In the genomic region with DNA sequence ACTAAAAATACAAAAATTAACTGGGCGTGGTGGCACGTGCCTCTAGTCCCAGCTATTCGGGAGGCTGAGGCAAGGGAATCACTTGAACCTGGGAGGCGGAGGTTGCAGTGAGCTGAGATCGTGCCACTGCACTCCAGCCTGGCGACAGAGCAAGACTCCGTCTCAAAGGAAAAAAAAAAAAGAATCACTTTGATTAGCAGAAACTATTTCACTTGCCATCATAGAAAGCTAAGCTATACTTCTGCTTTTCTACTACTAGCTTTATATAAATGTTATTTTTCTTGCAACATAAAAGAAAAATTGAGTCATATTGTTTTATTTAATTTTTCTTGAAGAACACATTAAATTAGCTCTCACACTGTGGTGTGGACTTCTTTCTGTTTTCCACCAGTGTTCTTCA, we compare ENCODE assay signal across 8 cellular contexts. TPM values are rescaled to one million over a fixed set of nuclear protein-coding genes. Genes with fewer than 3 reads are reported as not detected.
A peak's percentile ranks its signal among the peaks of the same experiment; 100 is the strongest.
DNase-seq lines count a peak whose midpoint lies in the region; ATAC-seq and TF ChIP-seq lines count a peak whose summit lies in the region.
"Not testable (repeated sequence)": the region's sequence is repeated elsewhere in the genome, so short reads cannot be mapped to it uniquely, and the experiment has no call there.

No MANE protein-coding gene starts in this region.

- H3K27me3 Mint-ChIP-seq in T-helper 1 cell treated with Interleukin-12 subunit alpha and Interleukin-12 subunit beta and Interleukin-4 antibody, amounts not matched to agents 30 μg/mL and 1 μg/mL, for 36 hours (ENCODE audit: low read depth); activated T-cell treated with anti-CD3 and anti-CD28 coated beads, Interleukin-2, amount 50 U/mL, for 4 hours (ENCODE audit: low read depth); activated naive CD8-positive, alpha-beta T cell treated with anti-CD3 and anti-CD28 coated beads, Interleukin-2, amount 10 ng/mL, durations not matched to agents 7 days and 5 days; natural killer cell (ENCODE audit: low read depth in 2 of 2): not testable (repeated sequence)

- H3K27me3 ChIP-seq in BLaER1 treated with 17β-estradiol and CSF1 and Interleukin-3, amounts not matched to agents 10 nM and 100 nM; IMR-90 (ENCODE audit: control insufficient read depth, insufficient read depth, low read length); gastroesophageal sphincter; stomach: not testable (repeated sequence)

- H3K9me1 ChIP-seq in IMR-90 (ENCODE audit: insufficient read depth, low read length): peaks cover 14% of the 10 kb centered on the region

- peak overlapping the region; percentile 66 for H3K27ac Mint-ChIP-seq in T-helper 1 cell treated with Interleukin-12 subunit alpha and Interleukin-12 subunit beta and Interleukin-4 antibody, amounts not matched to agents 30 μg/mL and 1 μg/mL, for 36 hours
- peak overlapping the region; percentile 86 for H3K27ac Mint-ChIP-seq in activated naive CD8-positive, alpha-beta T cell treated with anti-CD3 and anti-CD28 coated beads, Interleukin-2, amount 10 ng/mL, durations not matched to agents 7 days and 5 days
- H3K27ac Mint-ChIP-seq in natural killer cell: peak overlapping the region; percentile 84 to 91

- POLR2A ChIA-PET in IMR-90 (lab: Charles Lee; ENCODE audit: unreplicated experiment): not testable (repeated sequence)
- POLR2A ChIA-PET in activated naive CD8-positive, alpha-beta T cell treated with anti-CD3 and anti-CD28 coated beads, Interleukin-2, amount 10 ng/mL, durations not matched to agents 7 days and 5 days (lab: Charles Lee): interaction anchor here (0.8 to 3.8 kb wide), 4 partner anchors 12 to 42 kb away, joined by 3 to 13 read pairs (median 4); partner anchors contain the start of gene TGFBR2

- not testable (repeated sequence) for H4K5ac ChIP-seq in IMR-90 (ENCODE audit: low read depth, low read length)

- dilution Hi-C loops in IMR-90 (cut with HindIII; ENCODE audit: low sequenced_read_pairs, unreplicated experiment): not testable (repeated sequence)

- not testable (repeated sequence) for H2AK9ac ChIP-seq in IMR-90 (replicated peaks; ENCODE audit: low read depth, low read length, poor library complexity)

- not testable (repeated sequence) for DNase-seq in IMR-90; activated T-cell treated with anti-CD3 and anti-CD28 coated beads, Interleukin-2, amount 50 U/mL, for 4 hours; activated naive CD8-positive, alpha-beta T cell treated with anti-CD3 and anti-CD28 coated beads, Interleukin-2, amount 10 ng/mL, durations not matched to agents 7 days and 5 days; natural killer cell; stomach

- CTCF ChIA-PET in IMR-90 (lab: Yijun Ruan, JAX): interaction anchor here (0.6 to 1.0 kb wide), 3 partner anchors 15 to 882 kb away, joined by 3 to 9 read pairs (median 4); no protein-coding TSS in a partner anchor

- not testable (repeated sequence) for H3K23ac ChIP-seq in IMR-90 (ENCODE audit: low read depth, low read length)

- H4K20me1 ChIP-seq in BLaER1 treated with 17β-estradiol and CSF1 and Interleukin-3, amounts not matched to agents 10 nM and 100 nM: peaks cover 18 to 98% (median 83%) of the 10 kb centered on the region in 11 experiments; a peak in 20 of 22 replicates
- H4K20me1 ChIP-seq in IMR-90 (ENCODE audit: insufficient read depth, low read length): peaks cover 20% of the 10 kb centered on the region; the same call in 1 of the 2 replicates

- not testable (repeated sequence) for H2BK5ac ChIP-seq in IMR-90 (ENCODE audit: low read depth, low read length, poor library complexity, severe bottlenecking)

- peak overlapping the region; percentile 33 for H3K4me3 Mint-ChIP-seq in T-helper 1 cell treated with Interleukin-12 subunit alpha and Interleukin-12 subunit beta and Interleukin-4 antibody, amounts not matched to agents 30 μg/mL and 1 μg/mL, for 36 hours
- peak overlapping the region; percentile 29 for H3K4me3 Mint-ChIP-seq in activated T-cell treated with anti-CD3 and anti-CD28 coated beads, Interleukin-2, amount 50 U/mL, for 4 hours
- peak overlapping the region; percentile 65 for H3K4me3 Mint-ChIP-seq in activated naive CD8-positive, alpha-beta T cell treated with anti-CD3 and anti-CD28 coated beads, Interleukin-2, amount 10 ng/mL, durations not matched to agents 7 days and 5 days
- H3K4me3 Mint-ChIP-seq in natural killer cell: not testable (repeated sequence)

- TF ChIP-seq RAD21 in IMR-90 (IDR thresholded peaks at IDR 0.05; ENCODE audit: low read length): not testable (repeated sequence)

- not testable (repeated sequence) for H3K4ac ChIP-seq in IMR-90 (ENCODE audit: low read depth, low read length)

- H4K91ac ChIP-seq in IMR-90 (ENCODE audit: insufficient read depth, low read depth, low read length): not testable (repeated sequence)

- peaks cover 53% of the 10 kb centered on the region for H3K36me3 Mint-ChIP-seq in T-helper 1 cell treated with Interleukin-12 subunit alpha and Interleukin-12 subunit beta and Interleukin-4 antibody, amounts not matched to agents 30 μg/mL and 1 μg/mL, for 36 hours (ENCODE audit: low read depth)
- peaks cover 54% of the 10 kb centered on the region for H3K36me3 Mint-ChIP-seq in activated T-cell treated with anti-CD3 and anti-CD28 coated beads, Interleukin-2, amount 50 U/mL, for 4 hours (ENCODE audit: insufficient read depth)
- H3K36me3 Mint-ChIP-seq in activated naive CD8-positive, alpha-beta T cell treated with anti-CD3 and anti-CD28 coated beads, Interleukin-2, amount 10 ng/mL, durations not matched to agents 7 days and 5 days: peaks cover 45% of the 10 kb centered on the region
- not testable (repeated sequence) for H3K36me3 Mint-ChIP-seq in natural killer cell

- not testable (repeated sequence) for TF ChIP-seq EP300 in gastroesophageal sphincter (IDR thresholded peaks at IDR 0.05); stomach (IDR thresholded peaks at IDR 0.05)

- not testable (repeated sequence) for H2BK15ac ChIP-seq in IMR-90 (ENCODE audit: low read depth, low read length)

- not testable (repeated sequence) for H2BK120ac ChIP-seq in IMR-90 (ENCODE audit: low read depth, low read length)

- peaks cover 27 to 96% (median 69%) of the 10 kb centered on the region in 11 experiments for H3K36me3 ChIP-seq in BLaER1 treated with 17β-estradiol and CSF1 and Interleukin-3, amounts not matched to agents 10 nM and 100 nM
- H3K36me3 ChIP-seq in IMR-90 (ENCODE audit: control insufficient read depth, insufficient read depth, low read length): not testable (repeated sequence)
- H3K36me3 ChIP-seq in gastroesophageal sphincter (peaks cover 0 to 23% of the 10 kb centered on the region in 2 donors), stomach (peaks cover 7 to 26% (median 16%) of the 10 kb centered on the region in 4 donors)

- H2AFZ ChIP-seq in IMR-90 (replicated peaks; ENCODE audit: low read length, poor library complexity): not testable (repeated sequence)

- in situ Hi-C loops in IMR-90 (cut with MboI; ENCODE audit: low sequenced_read_pairs): not testable (repeated sequence)

- not testable (repeated sequence) for ATAC-seq in IMR-90 (ENCODE audit: low read depth); activated T-cell treated with anti-CD3 and anti-CD28 coated beads, Interleukin-2, amount 50 U/mL, for 4 hours; activated naive CD8-positive, alpha-beta T cell treated with anti-CD3 and anti-CD28 coated beads, Interleukin-2, amount 10 ng/mL, durations not matched to agents 7 days and 5 days (ENCODE audit: low read depth); gastroesophageal sphincter; natural killer cell

- H4K8ac ChIP-seq in IMR-90 (ENCODE audit: low read depth in 2 of 2, low read length in 2 of 2): not testable (repeated sequence)

- H3K4me3 ChIP-seq in BLaER1 treated with 17β-estradiol and CSF1 and Interleukin-3, amounts not matched to agents 10 nM and 100 nM; IMR-90 (ENCODE audit: insufficient read depth, low read depth, low read length); gastroesophageal sphincter; stomach: not testable (repeated sequence)

- WGBS in IMR-90 (ENCODE audit: extremely low coverage in 2 of 2, insufficient read length in 1 of 2), 2 experiments: no CpG with 5 or more reads among the region's 7 CpGs
- 73 to 83% methylated on average over 7 of the region's 7 CpGs for WGBS in gastroesophageal sphincter (ENCODE audit: low coverage in 1 of 2), 2 donors
- 81 to 93% (median 86%) methylated on average over 7 of the region's 7 CpGs for WGBS in stomach, 5 donors

- H2AK5ac ChIP-seq in IMR-90 (ENCODE audit: low read depth, low read length): not testable (repeated sequence)

- H3K18ac ChIP-seq in IMR-90 (ENCODE audit: low read depth, low read length): not testable (repeated sequence)

- not testable (repeated sequence) for H3K9me3 Mint-ChIP-seq in T-helper 1 cell treated with Interleukin-12 subunit alpha and Interleukin-12 subunit beta and Interleukin-4 antibody, amounts not matched to agents 30 μg/mL and 1 μg/mL, for 36 hours; activated T-cell treated with anti-CD3 and anti-CD28 coated beads, Interleukin-2, amount 50 U/mL, for 4 hours; activated naive CD8-positive, alpha-beta T cell treated with anti-CD3 and anti-CD28 coated beads, Interleukin-2, amount 10 ng/mL, durations not matched to agents 7 days and 5 days; natural killer cell

- H3K4me1 Mint-ChIP-seq in T-helper 1 cell treated with Interleukin-12 subunit alpha and Interleukin-12 subunit beta and Interleukin-4 antibody, amounts not matched to agents 30 μg/mL and 1 μg/mL, for 36 hours (ENCODE audit: low read depth): peaks cover 69% of the 10 kb centered on the region
- H3K4me1 Mint-ChIP-seq in activated T-cell treated with anti-CD3 and anti-CD28 coated beads, Interleukin-2, amount 50 U/mL, for 4 hours (ENCODE audit: low read depth): peaks cover 92% of the 10 kb centered on the region
- H3K4me1 Mint-ChIP-seq in activated naive CD8-positive, alpha-beta T cell treated with anti-CD3 and anti-CD28 coated beads, Interleukin-2, amount 10 ng/mL, durations not matched to agents 7 days and 5 days: peaks cover 85% of the 10 kb centered on the region
- peaks cover 74 to 75% of the 10 kb centered on the region in 2 donors for H3K4me1 Mint-ChIP-seq in natural killer cell

- H3K79me1 ChIP-seq in IMR-90 (ENCODE audit: low read depth in 1 of 2, low read length in 2 of 2): peaks cover 38 to 78% of the 10 kb centered on the region in 2 experiments

- H3K9me3 ChIP-seq in BLaER1 treated with 17β-estradiol and CSF1 and Interleukin-3, amounts not matched to agents 10 nM and 100 nM (replicated peaks in 1 of 11); IMR-90 (ENCODE audit: control insufficient read depth, insufficient read depth, low read length); gastroesophageal sphincter; stomach: not testable (repeated sequence)

- H3K4me1 ChIP-seq in BLaER1 treated with 17β-estradiol and CSF1 and Interleukin-3, amounts not matched to agents 10 nM and 100 nM: peaks cover 91 to 100% (median 99%) of the 10 kb centered on the region in 10 experiments
- H3K4me1 ChIP-seq in IMR-90 (ENCODE audit: control insufficient read depth, insufficient read depth, low read length): peaks cover 13% of the 10 kb centered on the region
- H3K4me1 ChIP-seq in gastroesophageal sphincter: peaks cover 34 to 100% (median 62%) of the 10 kb centered on the region in 3 donors
- peaks cover 55 to 99% (median 85%) of the 10 kb centered on the region in 4 donors for H3K4me1 ChIP-seq in stomach

- H2BK20ac ChIP-seq in IMR-90 (ENCODE audit: low read depth, low read length): peak overlapping the region; percentile 11; the same call in 1 of the 2 replicates

- not testable (repeated sequence) for H3K9ac ChIP-seq in BLaER1 treated with 17β-estradiol and CSF1 and Interleukin-3, amounts not matched to agents 10 nM and 100 nM; IMR-90 (ENCODE audit: low read depth, low read length)

- H3K14ac ChIP-seq in IMR-90 (replicated peaks; ENCODE audit: low read depth, low read length): not testable (repeated sequence)

- TF ChIP-seq CTCF in IMR-90 (conservative IDR thresholded peaks at IDR 0.05; ENCODE audit: low read depth, low read length); gastroesophageal sphincter (IDR thresholded peaks at IDR 0.05); natural killer cell (IDR thresholded peaks at IDR 0.05); stomach (IDR thresholded peaks at IDR 0.05): not testable (repeated sequence)

- intact Hi-C loops in IMR-90 (cut with micrococcal nuclease); natural killer cell (cut with micrococcal nuclease); stomach (cut with DNase I; ENCODE audit: low total_unique reads): not testable (repeated sequence)

- H3K4me2 ChIP-seq in BLaER1 treated with 17β-estradiol and CSF1 and Interleukin-3, amounts not matched to agents 10 nM and 100 nM: peak overlapping the region in 10 of 11 experiments; percentile 57 to 76 (median 72); a peak in 13 of 22 replicates
- not testable (repeated sequence) for H3K4me2 ChIP-seq in IMR-90 (ENCODE audit: low read depth, low read length)

- H3K56ac ChIP-seq in IMR-90 (ENCODE audit: extremely low read depth, insufficient read depth, low read length): not testable (repeated sequence)

- H3K27ac ChIP-seq in BLaER1 treated with 17β-estradiol and CSF1 and Interleukin-3, amounts not matched to agents 10 nM and 100 nM: peak overlapping the region in 5 of 11 experiments; percentile 13 to 55 (median 30); a peak in 3 of 22 replicates
- not testable (repeated sequence) for H3K27ac ChIP-seq in IMR-90 (ENCODE audit: insufficient read depth, low read length)
- H3K27ac ChIP-seq in gastroesophageal sphincter: peak overlapping the region in 3 of 4 donors; percentile 1 to 77 (median 31)
- H3K27ac ChIP-seq in stomach: peak overlapping the region in 3 of 5 donors; percentile 13 to 76 (median 36)

- not testable (repeated sequence) for TF ChIP-seq POLR2A in IMR-90 (IDR thresholded peaks at IDR 0.05; ENCODE audit: low read depth, low read length); gastroesophageal sphincter (IDR thresholded peaks at IDR 0.05); stomach (IDR thresholded peaks at IDR 0.05)

- BruUV-seq in IMR-90 (replicated peaks; lab: Mats Ljungman, UMichigan): not testable (repeated sequence)

RNA-seq across cellular contexts. Expression of gene TGFBR2, which starts 18.1 kb away (rescaled TPM):
- 87.5 and 89.7 TPM in 2 replicates for total RNA-seq in IMR-90 (2012; rRNA removed)
- 58.1 and 63.7 TPM in 2 replicates for polyA plus RNA-seq in IMR-90 (2012; rRNA removed)
- polyA plus RNA-seq in IMR-90 (2012; cell fraction: cytosol; rRNA removed): 34.9 and 52.0 TPM in 2 replicates
- 17.3 and 35.9 TPM in 2 replicates for polyA plus RNA-seq in IMR-90 (2012; cell fraction: nucleus; rRNA removed; ENCODE audit: low replicate concordance)
- total RNA-seq in activated T-cell treated with anti-CD3 and anti-CD28 coated beads, Interleukin-2, amount 50 U/mL, for 4 hours: 100 to 1,000 TPM; 104 to 114 (median 111) TPM
- total RNA-seq in activated naive CD8-positive, alpha-beta T cell treated with anti-CD3 and anti-CD28 coated beads, Interleukin-2, amount 10 ng/mL, durations not matched to agents 7 days and 5 days: 10 to 100 TPM; 86.9 to 92.2 TPM
- total RNA-seq in gastroesophageal sphincter: 100 to 1,000 TPM; 174 to 297 (median 231) TPM
- total RNA-seq in natural killer cell: 100 to 1,000 TPM in 1 of 3 donors, 10 to 100 TPM in 2; 70.4 to 113 (median 99.3) TPM
- total RNA-seq in stomach: 100 to 1,000 TPM in 2 of 5 donors, 10 to 100 TPM in 3; 59.1 to 115 (median 89.3) TPM
- polyA plus RNA-seq in stomach: 10 to 100 TPM; 13.7 to 44.1 (median 27.4) TPM
